17 cellular contexts compared by ENCODE assay signal in the genomic region with DNA sequence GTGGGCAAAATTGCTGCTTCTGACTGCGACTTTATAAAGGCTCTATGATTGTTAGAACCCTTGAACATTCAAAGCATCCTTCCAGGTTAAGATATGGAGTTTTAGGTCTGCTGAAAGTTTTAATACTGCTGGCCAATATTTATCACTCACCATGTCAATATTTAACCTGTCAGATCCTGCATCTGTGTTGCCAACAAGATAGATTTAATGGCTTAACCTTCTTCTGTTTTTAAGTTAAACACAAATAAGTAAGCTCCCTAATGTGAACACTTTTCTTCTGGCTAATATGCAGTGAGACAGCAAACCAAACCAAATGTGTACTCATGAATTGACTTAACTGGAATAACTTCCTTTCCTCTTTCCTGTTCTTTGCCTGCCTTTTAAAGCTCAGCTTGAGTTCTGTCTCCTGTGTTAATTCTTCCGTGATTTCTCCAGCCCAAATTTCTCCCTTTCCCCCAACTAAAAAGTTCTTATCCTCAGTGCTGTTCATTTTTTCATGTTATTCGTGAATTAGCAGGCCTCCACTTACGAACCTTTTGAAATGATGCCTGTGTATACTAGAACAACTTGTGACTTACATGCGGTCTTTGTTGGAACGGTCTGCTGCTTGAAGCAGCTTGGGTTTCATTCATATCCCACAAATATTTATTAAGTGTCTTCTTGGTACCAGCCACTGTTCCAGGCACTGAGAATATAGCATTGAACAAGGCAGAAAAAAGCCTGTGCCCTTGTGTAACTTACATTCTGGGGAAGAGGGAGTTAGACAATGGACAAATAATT. TPM values are rescaled to one million over a fixed set of nuclear protein-coding genes. Genes with fewer than 3 reads are reported as not detected.
A peak's percentile ranks its signal among the peaks of the same experiment; 100 is the strongest.
DNase-seq lines count a peak whose midpoint lies in the region; ATAC-seq and TF ChIP-seq lines count a peak whose summit lies in the region.
"Had no signal": no experiment of that assay in that cellular context is flagged by ENCODE, and none has a peak within 500 bp of the region (broad histone marks: within the 10 kb centered on the region; RNA-seq: fewer than 3 reads in every experiment).

No MANE protein-coding gene starts in this region.

- intact Hi-C loops in A673 (cut with micrococcal nuclease; ENCODE audit: unreplicated experiment) = no loop called here

- H3K36me3 ChIP-seq in A673 (ENCODE audit: insufficient read depth, low read length, poor library complexity, severe bottlenecking) = no peaks in the 10 kb centered on the region
- H3K36me3 ChIP-seq: breast epithelium had no signal

- no TSS peak for BruUV-seq in A673 (replicated peaks; lab: Mats Ljungman, UMichigan)

- H3K9me3 Mint-ChIP-seq in nephron progenitor cell = no peaks in the 10 kb centered on the region
- H3K9me3 Mint-ChIP-seq: stimulated activated memory B cell treated with anti-CD40 and anti-IgM and Interleukin-4, amounts not matched to agents 10 μg/mL and 1 μg/mL and 100 μg/mL, for 72 hours had no signal

- H3K27me3 Mint-ChIP-seq in nephron progenitor cell (ENCODE audit: low read depth, poor library complexity) = peaks cover 4% of the 10 kb centered on the region
- H3K27me3 Mint-ChIP-seq: activated CD4-positive, alpha-beta T cell treated with anti-CD3 and anti-CD28 coated beads, Interleukin-2, amount 10 ng/mL, durations not matched to agents 7 days and 5 days; stimulated activated memory B cell treated with anti-CD40 and anti-IgM and Interleukin-4, amounts not matched to agents 10 μg/mL and 1 μg/mL and 100 μg/mL, for 72 hours had no signal

- H3K27ac ChIP-seq in A673 (ENCODE audit: low read depth, low read length, poor library complexity, severe bottlenecking) = peak overlapping the region; percentile 63
- H3K27ac ChIP-seq: breast epithelium, SJSA1 had no signal

- DNase-seq in A673 (ENCODE audit: low spot score) = peak; percentile 52
- DNase-seq in NCI-H69 (lab: John Stamatoyannopoulos, UW) = peak; percentile 33
- DNase-seq in fibroblast of gingiva (ENCODE audit: low read depth) = peak; percentile 55
- no peak for DNase-seq in nephron progenitor cell
- no peak for DNase-seq in NCI-H526 treated with DMSO at 0.1 percent for 48 hours (lab: John Stamatoyannopoulos, UW)
- no peak for DNase-seq in NCI-H1092 (lab: John Stamatoyannopoulos, UW)
- no peak for DNase-seq in cerebellum (ENCODE audit: low spot score)
- DNase-seq: ACHN; activated CD4-positive, alpha-beta T cell treated with anti-CD3 and anti-CD28 coated beads, Interleukin-2, amount 10 ng/mL, durations not matched to agents 7 days and 5 days; activated T-cell treated with anti-CD3 and anti-CD28 coated beads, Interleukin-2, amount 50 U/mL, for 1 hour; left cardiac atrium; NCI-H446; stimulated activated CD4-positive, alpha-beta T cell treated with anti-CD3 and anti-CD28 coated beads, Interleukin-12 subunit alpha, Interleukin-12 subunit beta, amount 100 ng/mL, for 4 hours had no signal

- POLR2A ChIA-PET in A673 (lab: Charles Lee; ENCODE audit: low non-redundant PET) = no interaction called here

- peak overlapping the region; percentile 27 for H3K27ac Mint-ChIP-seq in nephron progenitor cell

- H3K9me3 ChIP-seq in A673 (ENCODE audit: low read depth, low read length, poor library complexity, severe bottlenecking) = no peaks in the 10 kb centered on the region
- H3K9me3 ChIP-seq: breast epithelium had no signal

- no peak overlapping the region for H3K4me3 Mint-ChIP-seq in nephron progenitor cell
- H3K4me3 Mint-ChIP-seq: activated CD4-positive, alpha-beta T cell treated with anti-CD3 and anti-CD28 coated beads, Interleukin-2, amount 10 ng/mL, durations not matched to agents 7 days and 5 days; stimulated activated memory B cell treated with anti-CD40 and anti-IgM and Interleukin-4, amounts not matched to agents 10 μg/mL and 1 μg/mL and 100 μg/mL, for 72 hours had no signal

- ATAC-seq in GM21390 (IDR thresholded peaks at IDR 0.05; ENCODE audit: unreplicated experiment) = no peak
- ATAC-seq: left cardiac atrium had no signal

- no peak overlapping the region for H3K4me3 ChIP-seq in A673 (ENCODE audit: low read depth, low read length, poor library complexity, severe bottlenecking)
- H3K4me3 ChIP-seq: breast epithelium, SJSA1 had no signal

- H3K36me3 Mint-ChIP-seq in nephron progenitor cell (ENCODE audit: low read depth) = peaks cover 49% of the 10 kb centered on the region

- TF ChIP-seq CTCF in A673 (conservative IDR thresholded peaks at IDR 0.05; ENCODE audit: low read depth, low read length) (no peak), nephron progenitor cell (IDR thresholded peaks at IDR 0.05) (no peak)

- no peaks in the 10 kb centered on the region for H3K27me3 ChIP-seq in A673 (replicated peaks; ENCODE audit: insufficient read depth, low read depth, low read length, poor library complexity)
- H3K27me3 ChIP-seq: breast epithelium, SJSA1 had no signal

- peaks cover 45% of the 10 kb centered on the region for H3K4me1 ChIP-seq in A673 (ENCODE audit: insufficient read depth, low read length, poor library complexity, severe bottlenecking)

- H3K4me1 Mint-ChIP-seq in nephron progenitor cell = peaks cover 14% of the 10 kb centered on the region

- CTCF ChIA-PET in A673 (lab: Charles Lee) = no interaction called here

RNA-seq across cellular contexts. Expression of a gene that starts 9.1 kb away (rescaled TPM):
- 14.8 and 17.0 TPM in 2 replicates for total RNA-seq in A673 (2021)
- total RNA-seq in cerebellum = 16.8 TPM

RNA-seq across cellular contexts. Expression of a gene that starts 38.7 kb away (rescaled TPM):
- 0.17 and 0.37 TPM in 2 replicates for total RNA-seq in A673 (2021)
- total RNA-seq in cerebellum = 2.0 TPM
- total RNA-seq: activated CD4-positive, alpha-beta T cell treated with anti-CD3 and anti-CD28 coated beads, Interleukin-2, amount 10 ng/mL, durations not matched to agents 7 days and 5 days; SJSA1 had no signal

Comparison
In these comparisons a context has a peak if more than half of its experiments do, and no peak if none do; other contexts are left out.
1. DNase-seq: peak in A673 (single experiment), NCI-H69 (single experiment) and fibroblast of gingiva (single experiment); none in nephron progenitor cell (single experiment), NCI-H526 treated with DMSO at 0.1 percent for 48 hours (single experiment), NCI-H1092 (single experiment) and cerebellum (single experiment).